Comparison of ENCODE assay signal across 22 cellular contexts in the genomic region with DNA sequence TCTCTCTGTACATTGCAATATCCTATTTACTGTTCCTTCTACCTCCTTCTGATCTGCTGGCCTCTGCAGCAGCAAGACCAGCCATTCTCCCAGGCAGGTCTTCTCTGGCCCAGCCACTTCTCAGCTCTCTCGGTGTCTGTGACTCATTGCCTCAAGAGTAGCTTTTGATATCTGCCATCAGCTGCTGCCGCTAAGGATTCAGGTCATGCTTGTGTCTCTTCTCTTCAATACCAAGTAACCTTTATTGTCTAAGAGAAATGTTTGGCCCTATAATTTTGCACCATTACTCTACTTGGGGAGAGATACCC.
"Had no signal": no experiment of that assay in that cellular context is flagged by ENCODE, and none has a peak within 500 bp of the region (broad histone marks: within the 10 kb centered on the region; RNA-seq: fewer than 3 reads in every experiment).

No MANE protein-coding gene starts in this region.

- H3K4me3 ChIP-seq: cardiac muscle cell had no signal

- H3K27ac Mint-ChIP-seq: activated CD8-positive, alpha-beta T cell treated with anti-CD3 and anti-CD28 coated beads, Interleukin-2, amount 10 ng/mL, durations not matched to agents 7 days and 5 days; activated naive CD4-positive, alpha-beta T cell treated with anti-CD3 and anti-CD28 coated beads, Interleukin-2, amount 50 U/mL, for 72 hours; activated naive CD8-positive, alpha-beta T cell treated with anti-CD3 and anti-CD28 coated beads, Interleukin-2, amount 50 U/mL, for 24 hours; brain; T-helper 17 cell had no signal

- H3K4me3 Mint-ChIP-seq: activated CD8-positive, alpha-beta T cell treated with anti-CD3 and anti-CD28 coated beads, Interleukin-2, amount 10 ng/mL, durations not matched to agents 7 days and 5 days; activated naive CD8-positive, alpha-beta T cell treated with anti-CD3 and anti-CD28 coated beads, Interleukin-2, amount 50 U/mL, for 24 hours; brain; T-helper 17 cell had no signal

- H3K36me3 ChIP-seq: cardiac muscle cell had no signal

- H3K9me3 Mint-ChIP-seq: activated naive CD4-positive, alpha-beta T cell treated with anti-CD3 and anti-CD28 coated beads, Interleukin-2, amount 50 U/mL, for 72 hours; activated naive CD8-positive, alpha-beta T cell treated with anti-CD3 and anti-CD28 coated beads, Interleukin-2, amount 50 U/mL, for 24 hours had no signal

- DNase-seq: activated CD4-positive, CD25-positive, alpha-beta regulatory T cell; activated CD8-positive, alpha-beta memory T cell treated with anti-CD3 and anti-CD28 coated beads, Interleukin-2, amount 50 U/mL, for 48 hours; activated effector memory CD4-positive, alpha-beta T cell treated with Interleukin-2 at 50 U/mL for 16 hours; activated naive CD4-positive, alpha-beta T cell; activated naive CD8-positive, alpha-beta T cell treated with anti-CD3 and anti-CD28 coated beads, Interleukin-2, amount 50 U/mL, for 24 hours; activated T-cell treated with anti-CD3 and anti-CD28 coated beads, Interleukin-2, amount 50 U/mL, for 1 hour; amniotic stem cell; MV-4-11; NCI-H1417 treated with DMSO at 0.1 percent for 48 hours; NCI-H2107; NCI-H226; NCI-H510A; SHP77 treated with DMSO at 0.1 percent for 48 hours; T-helper 17 cell; T-helper 9 cell had no signal

- H3K4me1 Mint-ChIP-seq: activated naive CD8-positive, alpha-beta T cell treated with anti-CD3 and anti-CD28 coated beads, Interleukin-2, amount 50 U/mL, for 24 hours; brain had no signal

- H3K9ac ChIP-seq: KMS-11 had no signal

- H3K36me3 Mint-ChIP-seq: activated naive CD4-positive, alpha-beta T cell treated with anti-CD3 and anti-CD28 coated beads, Interleukin-2, amount 50 U/mL, for 72 hours; brain had no signal

- H3K4me2 ChIP-seq: KMS-11 had no signal

- FAIRE-seq: astrocyte had no signal

- H3K27ac ChIP-seq: cardiac muscle cell, KMS-11, VCaP had no signal

- H3K27me3 ChIP-seq: cardiac muscle cell had no signal
